ENCODE assay signal across 16 cellular contexts in genomic region chr21:35648512-35648911, GRCh38.
DNase-seq lines count a peak whose midpoint lies in the region; FAIRE-seq and TF ChIP-seq lines count a peak whose summit lies in the region.
"Had no signal": no experiment of that assay in that cellular context is flagged by ENCODE, and none has a peak within 500 bp of the region (broad histone marks: within the 10 kb centered on the region; RNA-seq: fewer than 3 reads in every experiment).

No MANE protein-coding gene starts in this region.

- H3K4me3 ChIP-seq in OCI-LY1 (ENCODE audit: low read depth, low read length, poor library complexity, severe bottlenecking) (no peak overlapping the region), epithelial cell of proximal tubule (ENCODE audit: low read depth, low read length) (no peak overlapping the region), breast epithelium (no peak overlapping the region), testis (no peak overlapping the region)

- no peak for FAIRE-seq in GM19239 (lab: Jason Lieb, UNC)
- FAIRE-seq: GM18507, islet of Langerhans had no signal

- intact Hi-C loops in breast epithelium (cut with DNase I; ENCODE audit: low total_unique reads), result no loop called here
- intact Hi-C loops in testis (cut with DNase I; ENCODE audit: low total_unique reads), result no loop called here

- no peaks in the 10 kb centered on the region for H4K20me1 ChIP-seq in OCI-LY1 (ENCODE audit: insufficient read depth, low read length)

- no peaks in the 10 kb centered on the region for H3K9me3 ChIP-seq in OCI-LY1 (ENCODE audit: low read length)
- no peaks in the 10 kb centered on the region for H3K9me3 ChIP-seq in breast epithelium
- H3K9me3 ChIP-seq in testis, result no peaks in the 10 kb centered on the region

- TF ChIP-seq POLR2A in breast epithelium (IDR thresholded peaks at IDR 0.05), result no peak
- no peak for TF ChIP-seq POLR2A in testis (IDR thresholded peaks at IDR 0.05)

- H3K36me3 ChIP-seq in OCI-LY1 (ENCODE audit: insufficient read depth, low read length), result no peaks in the 10 kb centered on the region
- no peaks in the 10 kb centered on the region for H3K36me3 ChIP-seq in breast epithelium
- H3K36me3 ChIP-seq in testis (ENCODE audit: low read depth, missing control alignments), result no peaks in the 10 kb centered on the region

- no peak overlapping the region for H3K9ac ChIP-seq in OCI-LY1 (ENCODE audit: low read length)

- H3K27ac ChIP-seq in OCI-LY1 (ENCODE audit: low read depth, low read length, poor library complexity, severe bottlenecking) (no peak overlapping the region), breast epithelium (no peak overlapping the region), testis (no peak overlapping the region)

- H3K27me3 ChIP-seq in OCI-LY1 (ENCODE audit: insufficient read depth, low read length) (no peaks in the 10 kb centered on the region; the same call in 1 of the 2 replicates), breast epithelium (no peaks in the 10 kb centered on the region), testis (no peaks in the 10 kb centered on the region)

- H3K4me2 ChIP-seq in OCI-LY1 (ENCODE audit: low read length), result no peak overlapping the region

- no peaks in the 10 kb centered on the region for H3K9me2 ChIP-seq in OCI-LY1 (ENCODE audit: low read depth, low read length)

- no peak overlapping the region for H2AFZ ChIP-seq in OCI-LY1 (ENCODE audit: low read length)

- H3K79me2 ChIP-seq in OCI-LY1 (ENCODE audit: insufficient read depth, low read length), result no peaks in the 10 kb centered on the region

- H3K4me1 ChIP-seq in OCI-LY1 (ENCODE audit: insufficient read depth, low read length, severe bottlenecking) (no peaks in the 10 kb centered on the region), breast epithelium (no peaks in the 10 kb centered on the region), testis (no peaks in the 10 kb centered on the region)

- DNase-seq in DMS53 (lab: John Stamatoyannopoulos, UW) (peak; percentile 88), NCI-H1105 (lab: John Stamatoyannopoulos, UW) (peak; percentile 30), epithelial cell of proximal tubule (ENCODE audit: low read depth) (no peak), breast epithelium (ENCODE audit: low spot score in 2 of 2) (no peak), GM19239 (ENCODE audit: insufficient read length, low spot score) (no peak), testis (no peak)
- DNase-seq in activated CD4-positive, alpha-beta T cell treated with anti-CD3 and anti-CD28 coated beads, Interleukin-2, amount 50 U/mL, for 4 hours, result no peak
- DNase-seq: activated naive CD8-positive, alpha-beta T cell treated with anti-CD3 and anti-CD28 coated beads, Interleukin-2, amount 50 U/mL, for 24 hours; dermis blood vessel endothelial cell; foreskin melanocyte; retina; stimulated activated CD4-positive, alpha-beta T cell treated with anti-CD3 and anti-CD28 coated beads, Interleukin-4, amount 100 ng/mL, for 1 hour; stimulated activated naive B cell treated with anti-CD40 and anti-IgM and Interleukin-4, amounts not matched to agents 10 μg/mL and 1 μg/mL and 100 μg/mL, for 72 hours had no signal

- no peaks in the 10 kb centered on the region for H3F3A ChIP-seq in OCI-LY1 (ENCODE audit: insufficient read depth, low read length)

- TF ChIP-seq CTCF in OCI-LY1 (IDR thresholded peaks at IDR 0.05; ENCODE audit: low read length), result peak; percentile 10; the same call in 1 of the 2 replicates
- peak; percentile 30 for TF ChIP-seq CTCF in epithelial cell of proximal tubule (conservative IDR thresholded peaks at IDR 0.05; ENCODE audit: low read depth, low read length)
- TF ChIP-seq CTCF in breast epithelium (IDR thresholded peaks at IDR 0.05), result no peak
- TF ChIP-seq CTCF in testis (IDR thresholded peaks at IDR 0.05), result no peak

- WGBS in testis, 2 donors, result 43 to 52% methylated on average over 2 of the region's 2 CpGs

Comparison
In these comparisons a context has a peak if more than half of its experiments do, and no peak if none do; other contexts are left out.
1. DNase-seq: peak in DMS53 (single experiment) and NCI-H1105 (single experiment); none in epithelial cell of proximal tubule (single experiment), activated CD4-positive, alpha-beta T cell treated with anti-CD3 and anti-CD28 coated beads, Interleukin-2, amount 50 U/mL, for 4 hours (0 of 2), breast epithelium (0 of 2), GM19239 (single experiment) and testis (single experiment).
2. CTCF ChIP-seq: peak in OCI-LY1 (single experiment) and epithelial cell of proximal tubule (single experiment); none in breast epithelium (0 of 3) and testis (0 of 3).